ENCODE assay signal across 12 cellular contexts in genomic region chrX:28177202-28177601, GRCh38.
DNase-seq lines count a peak whose midpoint lies in the region; FAIRE-seq and TF ChIP-seq lines count a peak whose summit lies in the region.
"Had no signal": no experiment of that assay in that cellular context is flagged by ENCODE, and none has a peak within 500 bp of the region (broad histone marks: within the 10 kb centered on the region; RNA-seq: fewer than 3 reads in every experiment).

No MANE protein-coding gene starts in this region.

- H4K5ac ChIP-seq in H1 (ENCODE audit: insufficient read length, low read depth, low read length) = no peak overlapping the region

- H3K23ac ChIP-seq in H1 (ENCODE audit: insufficient read length) = no peak overlapping the region

- POLR2A ChIA-PET in H1 (lab: Charles Lee; ENCODE audit: partially characterized antibody) = no interaction called here

- H2AK5ac ChIP-seq in H1 (ENCODE audit: low read depth, low read length) = no peak overlapping the region

- no peak overlapping the region for H3K56ac ChIP-seq in H1 (replicated peaks; ENCODE audit: insufficient read length, low read depth, low read length)

- H4K20me1 ChIP-seq in H1 (replicated peaks in 1 of 2; ENCODE audit: control insufficient read depth in 1 of 2, insufficient read depth in 2 of 2, low read length in 2 of 2) = no peaks in the 10 kb centered on the region

- no peak overlapping the region for H3K14ac ChIP-seq in H1 (ENCODE audit: insufficient read length)

- H3K79me1 ChIP-seq in H1 (ENCODE audit: low read depth, low read length) = no peaks in the 10 kb centered on the region

- no peak overlapping the region for H3K18ac ChIP-seq in H1 (ENCODE audit: extremely low read depth, low read length)

- FAIRE-seq in H1 (lab: Jason Lieb, UNC) (peak; percentile 60), small intestine (lab: Jason Lieb, UNC) (no peak)
- FAIRE-seq: pancreas had no signal

- no peak overlapping the region for H2BK120ac ChIP-seq in H1 (replicated peaks; ENCODE audit: low read depth, low read length)

- H3K36me3 ChIP-seq in H1 (ENCODE audit: control insufficient read depth in 2 of 4, insufficient read depth in 4 of 4, low read length in 3 of 4) (no peaks in the 10 kb centered on the region), small intestine (ENCODE audit: control insufficient read depth in 2 of 2, insufficient read depth in 2 of 2, low read length in 2 of 2) (no peaks in the 10 kb centered on the region)
- H3K36me3 ChIP-seq: esophagus muscularis mucosa, pancreas had no signal

- no peak overlapping the region for H2AFZ ChIP-seq in H1 (ENCODE audit: low read length)

- no peak overlapping the region for H3K9ac ChIP-seq in H1 (replicated peaks in 1 of 4; ENCODE audit: extremely low read depth in 1 of 4, low read depth in 3 of 4, low read length in 3 of 4)

- H3K27me3 ChIP-seq in H1 (replicated peaks in 1 of 4; ENCODE audit: control insufficient read depth in 3 of 4, extremely low read depth in 1 of 4, insufficient read depth in 3 of 4, low read length in 3 of 4) = no peaks in the 10 kb centered on the region
- H3K27me3 ChIP-seq in small intestine (ENCODE audit: control insufficient read depth in 2 of 2, insufficient read depth in 2 of 2, low read length in 2 of 2) = no peaks in the 10 kb centered on the region
- H3K27me3 ChIP-seq: esophagus muscularis mucosa, pancreas had no signal

- H4K91ac ChIP-seq in H1 (replicated peaks; ENCODE audit: insufficient read length, low read length) = no peak overlapping the region

- H3K27ac ChIP-seq in H1 (ENCODE audit: low read depth, low read length) = no peak overlapping the region
- H3K27ac ChIP-seq in small intestine (ENCODE audit: low read depth in 1 of 2, low read length in 1 of 2) = no peak overlapping the region
- H3K27ac ChIP-seq: esophagus muscularis mucosa, pancreas had no signal

- H3K4me3 ChIP-seq in LNCaP clone FGC (ENCODE audit: low read depth, low read length) = no peak overlapping the region
- H3K4me3 ChIP-seq in H1 (ENCODE audit: extremely low read depth in 1 of 4, insufficient read depth in 2 of 4, low read depth in 3 of 4, low read length in 4 of 4) = no peak overlapping the region
- no peak overlapping the region for H3K4me3 ChIP-seq in small intestine (ENCODE audit: low read depth in 1 of 2, low read length in 2 of 2)
- H3K4me3 ChIP-seq: esophagus muscularis mucosa, pancreas had no signal

- H3K4ac ChIP-seq in H1 (replicated peaks; ENCODE audit: insufficient read length, low read depth, low read length) = no peak overlapping the region

- no peak for TF ChIP-seq EP300 in H1 (IDR thresholded peaks at IDR 0.05; ENCODE audit: borderline replicate concordance in 1 of 2, low read depth in 2 of 2, low read length in 2 of 2)

- H2BK20ac ChIP-seq in H1 (ENCODE audit: low read length) = no peak overlapping the region

- no peak for TF ChIP-seq POLR2A in H1 (IDR thresholded peaks at IDR 0.05; ENCODE audit: control extremely low read depth in 1 of 2, low read depth in 2 of 2, low read length in 2 of 2)

- H2BK12ac ChIP-seq in H1 (ENCODE audit: low read depth, low read length) = no peak overlapping the region

- CTCF ChIA-PET in H1 (lab: Charles Lee; ENCODE audit: partially characterized antibody) = interaction anchor here (0.6 to 1.2 kb wide), 8 partner anchors 8 to 466 kb away, joined by 3 to 4 read pairs (median 3); no protein-coding TSS in a partner anchor

- TF ChIP-seq CTCF in LNCaP clone FGC (IDR thresholded peaks at IDR 0.05; ENCODE audit: control insufficient read depth, extremely low read depth, insufficient read depth) (peak; percentile 36), H1 (IDR thresholded peaks at IDR 0.05; ENCODE audit: control extremely low read depth in 1 of 3, insufficient read depth in 1 of 3, low read depth in 1 of 3, low read length in 3 of 3) (peak; percentile 63 to 78 (median 71))

- DNase-seq in NCI-H748 (lab: John Stamatoyannopoulos, UW; ENCODE audit: unreplicated experiment) (peak; percentile 46), NCI-H748 treated with DMSO at 0.1 percent for 48 hours (lab: John Stamatoyannopoulos, UW) (no peak), LNCaP clone FGC (ENCODE audit: low read depth) (no peak), H1 (ENCODE audit: low read depth in 1 of 2, low spot score in 2 of 2) (peak in 1 of 2 experiments; percentile 53), small intestine (peak; percentile 15), 8988T (no peak), pons (ENCODE audit: low spot score) (no peak), ecto neural progenitor cell (ENCODE audit: low spot score) (no peak)
- DNase-seq: left cardiac atrium, NCI-H1436 had no signal

- TF ChIP-seq RAD21 in H1 (IDR thresholded peaks at IDR 0.05 in 1 of 2, conservative IDR thresholded peaks at IDR 0.05 in 1 of 2; ENCODE audit: low read depth in 2 of 2, low read length in 2 of 2) = peak; percentile 73 to 81

- H4K8ac ChIP-seq in H1 (ENCODE audit: extremely low read depth, insufficient read depth, low read length) = no peak overlapping the region

- no peak overlapping the region for H2BK5ac ChIP-seq in H1 (ENCODE audit: low read depth, low read length)

- H3K79me2 ChIP-seq in H1 (ENCODE audit: control insufficient read depth in 1 of 2, insufficient read depth in 2 of 2, low read length in 2 of 2) = no peaks in the 10 kb centered on the region

- 41% methylated on average over 3 of the region's 4 CpGs; no CpG with 5 or more reads in 1 of the 2 experiments for WGBS in H1 (ENCODE audit: extremely low coverage in 1 of 2, insufficient coverage in 1 of 2, insufficient read length in 1 of 2, insufficient replicate concordance in 2 of 2, low coverage in 1 of 2, low lambda C conversion rate in 2 of 2, missing lambda C conversion rate in 1 of 2), 2 experiments
- WGBS in small intestine, 3 donors = 37 to 52% (median 37%) methylated on average over 4 of the region's 4 CpGs

- H3K4me1 ChIP-seq in H1 (replicated peaks in 1 of 4; ENCODE audit: control insufficient read depth in 3 of 4, insufficient read depth in 4 of 4, low read length in 3 of 4) = no peaks in the 10 kb centered on the region
- H3K4me1 ChIP-seq in small intestine (ENCODE audit: control insufficient read depth in 2 of 2, insufficient read depth in 1 of 2, low read depth in 1 of 2, low read length in 1 of 2) = no peaks in the 10 kb centered on the region
- H3K4me1 ChIP-seq: esophagus muscularis mucosa, pancreas had no signal

- H2BK15ac ChIP-seq in H1 (ENCODE audit: low read length) = no peak overlapping the region

- no peaks in the 10 kb centered on the region for H3K23me2 ChIP-seq in H1 (ENCODE audit: low read depth, low read length)

- no peak overlapping the region for H3K4me2 ChIP-seq in H1 (ENCODE audit: insufficient read depth in 1 of 2, low read depth in 2 of 2, low read length in 2 of 2)

- H3K9me3 ChIP-seq in H1 (ENCODE audit: insufficient read depth in 2 of 2, low read depth in 1 of 2, low read length in 1 of 2) = no peaks in the 10 kb centered on the region
- H3K9me3 ChIP-seq in small intestine (ENCODE audit: control insufficient read depth, low read depth) = no peaks in the 10 kb centered on the region
- H3K9me3 ChIP-seq: esophagus muscularis mucosa, pancreas had no signal

TF ChIP-seq in H1, 55 proteins besides CTCF, POLR2A, EP300 and RAD21:
- TF ChIP-seq TBP (IDR thresholded peaks at IDR 0.05; ENCODE audit: low read depth, low read length) (no peak), ATF2 (IDR thresholded peaks at IDR 0.05; ENCODE audit: low read length) (no peak), POLR2AphosphoS5 (IDR thresholded peaks at IDR 0.05; ENCODE audit: low read depth, low read length) (no peak), HDAC6 (IDR thresholded peaks at IDR 0.05; ENCODE audit: low read depth, low read length) (no peak), MAFK (IDR thresholded peaks at IDR 0.05; ENCODE audit: low read depth, low read length) (no peak)

Comparison
In these comparisons a context has a peak if more than half of its experiments do, and no peak if none do; other contexts are left out.
1. DNase-seq: peak in NCI-H748 (single experiment) and small intestine (single experiment); none in NCI-H748 treated with DMSO at 0.1 percent for 48 hours (single experiment), LNCaP clone FGC (single experiment), 8988T (single experiment), pons (single experiment) and ecto neural progenitor cell (single experiment).